In genomic region chr12:115752151-115752550, GRCh38 we compare ENCODE assay signal across 18 cellular contexts.
DNase-seq lines count a peak whose midpoint lies in the region; ATAC-seq, FAIRE-seq and TF ChIP-seq lines count a peak whose summit lies in the region.
"Had no signal": no experiment of that assay in that cellular context is flagged by ENCODE, and none has a peak within 500 bp of the region (broad histone marks: within the 10 kb centered on the region; RNA-seq: fewer than 3 reads in every experiment).

No MANE protein-coding gene starts in this region.

- peaks cover 7% of the 10 kb centered on the region for H3K4me1 Mint-ChIP-seq in endodermal cell

- WGBS in IMR-90 (ENCODE audit: extremely low coverage in 2 of 2, insufficient read length in 1 of 2), 2 experiments: 0% methylated on average over 1 of the region's 2 CpGs; no CpG with 5 or more reads in 1 of the 2 experiments
- WGBS in endodermal cell (ENCODE audit: insufficient coverage in 1 of 2, insufficient read length in 1 of 2), 2 experiments: 78 to 83% methylated on average over 1 to 2 of the region's 2 CpGs

- H3K4me2 ChIP-seq in IMR-90 (ENCODE audit: low read depth, low read length): no peak overlapping the region

- no peak overlapping the region for H4K8ac ChIP-seq in IMR-90 (ENCODE audit: low read depth in 2 of 2, low read length in 2 of 2)

- peak; percentile 21 for FAIRE-seq in endometrium (lab: Jason Lieb, UNC)

- no peak overlapping the region for H3K18ac ChIP-seq in IMR-90 (ENCODE audit: low read depth, low read length)

- intact Hi-C loops in IMR-90 (cut with micrococcal nuclease): loop anchor here (5.0 kb wide), 5 partner anchors 165 to 1770 kb away; partner anchors contain the start of gene TBX3

- in situ Hi-C loops in IMR-90 (cut with MboI; ENCODE audit: low sequenced_read_pairs): loop anchor here (25.0 kb wide), 1 partner anchor 1765 kb away; no protein-coding TSS in a partner anchor
- in situ Hi-C loops in ACHN (cut with HindIII; ENCODE audit: low pct_ligation_motif_present, low pct_unique_long_range_greater_than_20kb, low sequenced_read_pairs): no loop called here

- no peak overlapping the region for H4K5ac ChIP-seq in IMR-90 (ENCODE audit: low read depth, low read length)

- H3K27me3 ChIP-seq in IMR-90 (ENCODE audit: control insufficient read depth, insufficient read depth, low read length): peaks cover 8% of the 10 kb centered on the region
- peaks cover 7% of the 10 kb centered on the region for H3K27me3 ChIP-seq in endodermal cell (ENCODE audit: control insufficient read depth, insufficient read depth, low read length, poor library complexity, severe bottlenecking)

- H3K27ac ChIP-seq in IMR-90 (ENCODE audit: insufficient read depth, low read length) (no peak overlapping the region), endodermal cell (ENCODE audit: low read depth, low read length) (no peak overlapping the region), substantia nigra (ENCODE audit: low read depth, low read length, poor library complexity, severe bottlenecking) (no peak overlapping the region)
- H3K27ac ChIP-seq: psoas muscle had no signal

- H2BK15ac ChIP-seq in IMR-90 (ENCODE audit: low read depth, low read length): no peak overlapping the region

- no peak overlapping the region for H2AK5ac ChIP-seq in IMR-90 (ENCODE audit: low read depth, low read length)

- no TSS peak for BruUV-seq in IMR-90 (replicated peaks; lab: Mats Ljungman, UMichigan)

- no peak overlapping the region for H3K9ac ChIP-seq in IMR-90 (ENCODE audit: low read depth, low read length)
- H3K9ac ChIP-seq in endodermal cell (ENCODE audit: extremely low read depth, low read length, poor library complexity, severe bottlenecking): no peak overlapping the region

- no peak overlapping the region for H2BK5ac ChIP-seq in IMR-90 (ENCODE audit: low read depth, low read length, poor library complexity, severe bottlenecking)

- dilution Hi-C loops in IMR-90 (cut with HindIII; ENCODE audit: low sequenced_read_pairs, unreplicated experiment): no loop called here

- no peak overlapping the region for H3K23ac ChIP-seq in IMR-90 (ENCODE audit: low read depth, low read length)

- H3K36me3 ChIP-seq in IMR-90 (ENCODE audit: control insufficient read depth, insufficient read depth, low read length): no peaks in the 10 kb centered on the region
- H3K36me3 ChIP-seq in endodermal cell (ENCODE audit: control insufficient read depth, insufficient read depth, low read length): no peaks in the 10 kb centered on the region

- no peak overlapping the region for H2BK120ac ChIP-seq in IMR-90 (ENCODE audit: low read depth, low read length)

- H3K14ac ChIP-seq in IMR-90 (replicated peaks; ENCODE audit: low read depth, low read length): no peak overlapping the region

- TF ChIP-seq RAD21 in IMR-90 (IDR thresholded peaks at IDR 0.05; ENCODE audit: low read length): no peak

- no peak for ATAC-seq in IMR-90 (ENCODE audit: low read depth)

- H3K27ac Mint-ChIP-seq in endodermal cell: no peak overlapping the region
- H3K27ac Mint-ChIP-seq: nephron progenitor cell had no signal

- H3K4me3 ChIP-seq in AG09309 (ENCODE audit: control insufficient read depth, low read depth, low read length): no peak overlapping the region
- no peak overlapping the region for H3K4me3 ChIP-seq in IMR-90 (ENCODE audit: insufficient read depth, low read depth, low read length)
- no peak overlapping the region for H3K4me3 ChIP-seq in endodermal cell (ENCODE audit: low read length)
- H3K4me3 ChIP-seq: psoas muscle had no signal

- H3K4me1 ChIP-seq in IMR-90 (ENCODE audit: control insufficient read depth, insufficient read depth, low read length): no peaks in the 10 kb centered on the region
- H3K4me1 ChIP-seq in endodermal cell (ENCODE audit: control insufficient read depth, insufficient read depth, low read length): no peaks in the 10 kb centered on the region
- H3K4me1 ChIP-seq: psoas muscle had no signal

- no peaks in the 10 kb centered on the region for H4K20me1 ChIP-seq in IMR-90 (ENCODE audit: insufficient read depth, low read length)

- no peak overlapping the region for H3K4me3 Mint-ChIP-seq in endodermal cell
- H3K4me3 Mint-ChIP-seq: nephron progenitor cell had no signal

- H2AFZ ChIP-seq in IMR-90 (replicated peaks; ENCODE audit: low read length, poor library complexity): no peak overlapping the region

- H2AK9ac ChIP-seq in IMR-90 (replicated peaks; ENCODE audit: low read depth, low read length, poor library complexity): no peak overlapping the region

- no peaks in the 10 kb centered on the region for H3K9me1 ChIP-seq in IMR-90 (ENCODE audit: insufficient read depth, low read length)

- H3K9me3 Mint-ChIP-seq in endodermal cell: no peaks in the 10 kb centered on the region
- H3K9me3 Mint-ChIP-seq: nephron progenitor cell had no signal

- H4K91ac ChIP-seq in IMR-90 (ENCODE audit: insufficient read depth, low read depth, low read length): no peak overlapping the region

- no peaks in the 10 kb centered on the region for H3K36me3 Mint-ChIP-seq in endodermal cell (ENCODE audit: low read depth)

- CTCF ChIA-PET in IMR-90 (lab: Yijun Ruan, JAX): interaction anchor here (0.9 kb wide), 1 partner anchor 1082 kb away, joined by 3 read pairs; no protein-coding TSS in a partner anchor

- H3K27me3 Mint-ChIP-seq in endodermal cell (ENCODE audit: insufficient read depth): peaks cover 15% of the 10 kb centered on the region

- no peaks in the 10 kb centered on the region for H3K79me1 ChIP-seq in IMR-90 (ENCODE audit: low read depth in 1 of 2, low read length in 2 of 2)

- H3K56ac ChIP-seq in IMR-90 (ENCODE audit: extremely low read depth, insufficient read depth, low read length): no peak overlapping the region

- H2BK20ac ChIP-seq in IMR-90 (ENCODE audit: low read depth, low read length): no peak overlapping the region

- peak; percentile 3 for DNase-seq in AG09309 (ENCODE audit: low read depth)
- DNase-seq in IMR-90: peak; percentile 54
- DNase-seq in myocyte (ENCODE audit: low read depth): peak; percentile 5
- no peak for DNase-seq in NCI-H1436 treated with DMSO at 0.1 percent for 48 hours (lab: John Stamatoyannopoulos, UW)
- no peak for DNase-seq in endodermal cell
- DNase-seq in substantia nigra (lab: John Stamatoyannopoulos, UW): no peak
- DNase-seq in ACHN: no peak
- DNase-seq: activated CD4-positive, alpha-beta T cell treated with anti-CD3 and anti-CD28 coated beads, Interleukin-2, amount 50 U/mL, for 4 hours; activated naive CD4-positive, alpha-beta T cell; foreskin melanocyte; kidney glomerular epithelial cell; NCI-H2029 treated with DMSO at 0.1 percent for 48 hours; NCI-H526; nephron progenitor cell; psoas muscle; stimulated activated CD8-positive, alpha-beta memory T cell treated with anti-CD3 and anti-CD28 coated beads, Interleukin-4, amount 100 ng/mL, for 48 hours; T-helper 1 cell had no signal

- POLR2A ChIA-PET in IMR-90 (lab: Charles Lee; ENCODE audit: unreplicated experiment): no interaction called here

- H3K9me3 ChIP-seq in IMR-90 (ENCODE audit: control insufficient read depth, insufficient read depth, low read length) (no peaks in the 10 kb centered on the region), endodermal cell (ENCODE audit: control insufficient read depth, low read length) (no peaks in the 10 kb centered on the region)
- H3K9me3 ChIP-seq: psoas muscle had no signal

- H3K4ac ChIP-seq in IMR-90 (ENCODE audit: low read depth, low read length): no peak overlapping the region

- no peak for TF ChIP-seq CTCF in AG09309 (IDR thresholded peaks at IDR 0.05; ENCODE audit: control insufficient read depth, insufficient read depth, low read depth, low read length, missing control alignments)
- TF ChIP-seq CTCF in IMR-90 (conservative IDR thresholded peaks at IDR 0.05; ENCODE audit: low read depth, low read length): no peak
- TF ChIP-seq CTCF in endodermal cell (conservative IDR thresholded peaks at IDR 0.05): no peak

- TF ChIP-seq POLR2A in IMR-90 (IDR thresholded peaks at IDR 0.05; ENCODE audit: low read depth, low read length): no peak

TF ChIP-seq in IMR-90, 13 proteins besides CTCF, POLR2A, EP300 and RAD21:
- TF ChIP-seq ELK1 (IDR thresholded peaks at IDR 0.05; ENCODE audit: borderline replicate concordance, low read depth, low read length): no peak
- no peak for TF ChIP-seq FOS (IDR thresholded peaks at IDR 0.05; ENCODE audit: low read depth, low read length)
- TF ChIP-seq RCOR1 (IDR thresholded peaks at IDR 0.05; ENCODE audit: insufficient replicate concordance, low read length): no peak
- TF ChIP-seq NFE2L2 (IDR thresholded peaks at IDR 0.05; ENCODE audit: low read depth, low read length): no peak
- TF ChIP-seq MAFK (IDR thresholded peaks at IDR 0.05; ENCODE audit: low read depth, low read length): no peak
- no peak for TF ChIP-seq BHLHE40 (IDR thresholded peaks at IDR 0.05; ENCODE audit: low read depth, low read length)
- no peak for TF ChIP-seq USF2 (IDR thresholded peaks at IDR 0.05; ENCODE audit: low read depth, low read length)
- TF ChIP-seq RFX5 (IDR thresholded peaks at IDR 0.05; ENCODE audit: low read depth, low read length): no peak
- no peak for TF ChIP-seq CEBPB (IDR thresholded peaks at IDR 0.05; ENCODE audit: low read depth, low read length)
- no peak for TF ChIP-seq SMC3 (IDR thresholded peaks at IDR 0.05; ENCODE audit: low read depth, low read length)
- TF ChIP-seq MAZ (IDR thresholded peaks at IDR 0.05; ENCODE audit: borderline replicate concordance, low read depth, low read length): no peak
- no peak for TF ChIP-seq MXI1 (IDR thresholded peaks at IDR 0.05; ENCODE audit: borderline replicate concordance, low read depth, low read length)

Comparison
In these comparisons a context has a peak if more than half of its experiments do, and no peak if none do; other contexts are left out.
1. DNase-seq: peak in AG09309 (single experiment), IMR-90 (single experiment) and myocyte (single experiment); none in NCI-H1436 treated with DMSO at 0.1 percent for 48 hours (single experiment), endodermal cell (single experiment), substantia nigra (0 of 49) and ACHN (single experiment).